Comparison of ENCODE assay signal across 9 cellular contexts in the genomic region with DNA sequence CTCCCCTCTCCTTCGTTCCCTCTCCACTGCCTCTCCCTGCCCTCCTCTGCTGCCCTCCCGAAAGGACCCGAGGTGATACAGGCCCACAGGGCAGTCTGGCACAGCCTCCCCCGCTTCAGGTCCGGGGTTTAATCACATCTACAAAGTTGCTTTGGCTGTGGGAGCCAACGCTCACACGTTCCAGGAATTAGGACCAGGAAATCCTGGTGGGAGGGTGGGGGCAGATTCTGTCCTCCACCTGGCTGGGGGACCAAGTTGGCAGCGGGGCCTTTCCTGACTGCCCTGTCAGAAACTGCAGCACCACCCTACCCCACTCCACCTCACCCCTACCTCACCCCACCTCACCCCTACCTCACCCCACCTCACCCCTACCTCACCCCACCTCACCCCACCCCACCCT.
DNase-seq lines count a peak whose midpoint lies in the region; ATAC-seq and TF ChIP-seq lines count a peak whose summit lies in the region.
"Had no signal": no experiment of that assay in that cellular context is flagged by ENCODE, and none has a peak within 500 bp of the region (broad histone marks: within the 10 kb centered on the region; RNA-seq: fewer than 3 reads in every experiment).

No MANE protein-coding gene starts in this region.

- peak overlapping the region; percentile 98 for H3K27ac Mint-ChIP-seq in activated T-helper 1 cell treated with anti-CD3 and anti-CD28 coated beads, Interleukin-12 subunit alpha, Interleukin-12 subunit beta, Interleukin-2, Interleukin-4 antibody, amounts not matched to agents 30 ng/mL and 10 ng/mL and 1 ng/mL, durations not matched to agents 14 hours and 24 hours and 36 hours

- no peaks in the 10 kb centered on the region for H3K27me3 ChIP-seq in HL-60 (ENCODE audit: insufficient read depth, poor library complexity, severe bottlenecking)

- ATAC-seq in HG03378 (IDR thresholded peaks at IDR 0.05; ENCODE audit: unreplicated experiment) (no peak), HG02884 (IDR thresholded peaks at IDR 0.05; ENCODE audit: unreplicated experiment) (no peak)

- H3K9me3 Mint-ChIP-seq in activated T-helper 1 cell treated with anti-CD3 and anti-CD28 coated beads, Interleukin-12 subunit alpha, Interleukin-12 subunit beta, Interleukin-2, Interleukin-4 antibody, amounts not matched to agents 30 ng/mL and 10 ng/mL and 1 ng/mL, durations not matched to agents 14 hours and 24 hours and 36 hours, result peaks cover 4% of the 10 kb centered on the region

- H3K4me1 Mint-ChIP-seq in activated T-helper 1 cell treated with anti-CD3 and anti-CD28 coated beads, Interleukin-12 subunit alpha, Interleukin-12 subunit beta, Interleukin-2, Interleukin-4 antibody, amounts not matched to agents 30 ng/mL and 10 ng/mL and 1 ng/mL, durations not matched to agents 14 hours and 24 hours and 36 hours (ENCODE audit: low read depth), result peaks cover 39% of the 10 kb centered on the region

- peak overlapping the region; percentile 63 for H3K4me3 Mint-ChIP-seq in activated T-helper 1 cell treated with anti-CD3 and anti-CD28 coated beads, Interleukin-12 subunit alpha, Interleukin-12 subunit beta, Interleukin-2, Interleukin-4 antibody, amounts not matched to agents 30 ng/mL and 10 ng/mL and 1 ng/mL, durations not matched to agents 14 hours and 24 hours and 36 hours

- peaks cover 36% of the 10 kb centered on the region for H3K27me3 Mint-ChIP-seq in activated T-helper 1 cell treated with anti-CD3 and anti-CD28 coated beads, Interleukin-12 subunit alpha, Interleukin-12 subunit beta, Interleukin-2, Interleukin-4 antibody, amounts not matched to agents 30 ng/mL and 10 ng/mL and 1 ng/mL, durations not matched to agents 14 hours and 24 hours and 36 hours (ENCODE audit: insufficient read depth)

- H3K4me3 ChIP-seq in HL-60 (replicated peaks; ENCODE audit: insufficient read depth, low read length) (no peak overlapping the region), skin epidermis (peak overlapping the region in 1 of 7 experiments; percentile 7)

- peaks cover 2% of the 10 kb centered on the region for H3K36me3 Mint-ChIP-seq in activated T-helper 1 cell treated with anti-CD3 and anti-CD28 coated beads, Interleukin-12 subunit alpha, Interleukin-12 subunit beta, Interleukin-2, Interleukin-4 antibody, amounts not matched to agents 30 ng/mL and 10 ng/mL and 1 ng/mL, durations not matched to agents 14 hours and 24 hours and 36 hours (ENCODE audit: low read depth)

- no peak for TF ChIP-seq CTCF in HL-60 (IDR thresholded peaks at IDR 0.05; ENCODE audit: insufficient read depth, low read length)

- DNase-seq in HL-60 (ENCODE audit: low read depth in 1 of 2, low spot score in 1 of 2) (no peak), islet precursor cell (peak; percentile 41), GM03348 (ENCODE audit: low spot score) (no peak)
- DNase-seq in activated T-helper 1 cell treated with anti-CD3 and anti-CD28 coated beads, Interleukin-12 subunit alpha, Interleukin-12 subunit beta, Interleukin-2, Interleukin-4 antibody, amounts not matched to agents 30 ng/mL and 10 ng/mL and 1 ng/mL, durations not matched to agents 14 hours and 24 hours and 36 hours (ENCODE audit: low spot score), result no peak
- DNase-seq in activated effector memory CD4-positive, alpha-beta T cell treated with Interleukin-2 at 50 U/mL for 16 hours, result no peak
- DNase-seq: cortex of kidney had no signal

- intact Hi-C loops in activated T-helper 1 cell treated with anti-CD3 and anti-CD28 coated beads, Interleukin-12 subunit alpha, Interleukin-12 subunit beta, Interleukin-2, Interleukin-4 antibody, amounts not matched to agents 30 ng/mL and 10 ng/mL and 1 ng/mL, durations not matched to agents 14 hours and 24 hours and 36 hours (cut with micrococcal nuclease), result loop anchor here (5.0 kb wide), 1 partner anchor 48 kb away; no protein-coding TSS in a partner anchor

- peak overlapping the region; percentile 28 for H3K27ac ChIP-seq in HL-60 (replicated peaks)
- H3K27ac ChIP-seq in skin epidermis, result peak overlapping the region; percentile 9 to 93 (median 75)
